Comparison of ENCODE assay signal across 2 cellular contexts in genomic region chr1:156414440-156415064, GRCh38.
TF ChIP-seq lines count a peak whose summit lies in the region.

No MANE protein-coding gene starts in this region.

TF ChIP-seq in Ishikawa, 13 proteins besides CTCF, POLR2A, EP300 and RAD21 (continued from another document):
- TF ChIP-seq USF1 (IDR thresholded peaks at IDR 0.05) (no peak), NFIC (IDR thresholded peaks at IDR 0.05) (no peak), REST (IDR thresholded peaks at IDR 0.05; ENCODE audit: low read depth) (peak; percentile 99), YY1 (IDR thresholded peaks at IDR 0.05; ENCODE audit: low read depth) (peak; percentile 53; the same call in 1 of the 2 replicates), EGR1 (IDR thresholded peaks at IDR 0.05) (no peak)
TF ChIP-seq in Ishikawa: peak in this region for 3.

TF ChIP-seq in GM12878, 131 proteins besides CTCF, POLR2A, EP300 and RAD21 (continued from another document):
- TF ChIP-seq REST (IDR thresholded peaks at IDR 0.05; ENCODE audit: low read depth, low read length) = peak; percentile 90
